In genomic region chr12:86730233-86730632, GRCh38 we compare ENCODE assay signal across 26 cellular contexts.
"Had no signal": no experiment of that assay in that cellular context is flagged by ENCODE, and none has a peak within 500 bp of the region (broad histone marks: within the 10 kb centered on the region; RNA-seq: fewer than 3 reads in every experiment).

No MANE protein-coding gene starts in this region.

- H3K27me3 Mint-ChIP-seq: activated naive CD4-positive, alpha-beta T cell treated with anti-CD3 and anti-CD28 coated beads, Interleukin-2, amount 10 ng/mL, durations not matched to agents 7 days and 5 days; activated naive CD8-positive, alpha-beta T cell treated with anti-CD3 and anti-CD28 coated beads, Interleukin-2, amount 10 ng/mL, durations not matched to agents 7 days and 5 days; brain; dendritic cell treated with granulocyte-macrophage colony-stimulating factor and Interleukin-4, amounts not matched to agents 40 ng/mL and 50 ng/mL, for 4 days; memory B cell; T-helper 17 cell had no signal

- H3K4me1 ChIP-seq: ascending aorta, gastrocnemius medialis, testis, transverse colon had no signal

- ATAC-seq: activated CD4-positive, CD25-positive, alpha-beta regulatory T cell treated with anti-CD3 and anti-CD28 coated beads, Interleukin-2, amount 50 U/mL, for 24 hours; gastrocnemius medialis; natural killer cell; right cardiac atrium; stimulated activated naive CD8-positive, alpha-beta T cell treated with anti-CD3 and anti-CD28 coated beads, Interleukin-15, Interleukin-2, amounts not matched to agents 100 U/mL and 50 U/mL, for 24 hours; T-helper 17 cell had no signal

- H3K27ac Mint-ChIP-seq: activated naive CD4-positive, alpha-beta T cell treated with anti-CD3 and anti-CD28 coated beads, Interleukin-2, amount 10 ng/mL, durations not matched to agents 7 days and 5 days; activated naive CD8-positive, alpha-beta T cell treated with anti-CD3 and anti-CD28 coated beads, Interleukin-2, amount 10 ng/mL, durations not matched to agents 7 days and 5 days; activated T-helper 1 cell treated with anti-CD3 and anti-CD28 coated beads, Interleukin-12 subunit alpha, Interleukin-12 subunit beta, Interleukin-2, Interleukin-4 antibody, amounts not matched to agents 30 ng/mL and 10 ng/mL and 1 ng/mL, durations not matched to agents 14 hours and 24 hours and 36 hours; dendritic cell treated with granulocyte-macrophage colony-stimulating factor and Interleukin-4, amounts not matched to agents 40 ng/mL and 50 ng/mL, for 4 days; endodermal cell; memory B cell; natural killer cell; T-helper 17 cell had no signal

- H3K4me1 Mint-ChIP-seq: activated naive CD4-positive, alpha-beta T cell treated with anti-CD3 and anti-CD28 coated beads, Interleukin-2, amount 10 ng/mL, durations not matched to agents 7 days and 5 days; activated naive CD8-positive, alpha-beta T cell treated with anti-CD3 and anti-CD28 coated beads, Interleukin-2, amount 10 ng/mL, durations not matched to agents 7 days and 5 days; endodermal cell; memory B cell; natural killer cell; T-helper 17 cell had no signal

- H3K9me3 ChIP-seq: ascending aorta, gastrocnemius medialis, testis, transverse colon had no signal

- H3K27ac ChIP-seq: ascending aorta, gastrocnemius medialis, testis, transverse colon, WERI-Rb-1 had no signal

- H3K9me3 Mint-ChIP-seq: activated naive CD8-positive, alpha-beta T cell treated with anti-CD3 and anti-CD28 coated beads, Interleukin-2, amount 10 ng/mL, durations not matched to agents 7 days and 5 days; activated T-helper 1 cell treated with anti-CD3 and anti-CD28 coated beads, Interleukin-12 subunit alpha, Interleukin-12 subunit beta, Interleukin-2, Interleukin-4 antibody, amounts not matched to agents 30 ng/mL and 10 ng/mL and 1 ng/mL, durations not matched to agents 14 hours and 24 hours and 36 hours; brain; dendritic cell treated with granulocyte-macrophage colony-stimulating factor and Interleukin-4, amounts not matched to agents 40 ng/mL and 50 ng/mL, for 4 days; endodermal cell had no signal

- DNase-seq: activated CD4-positive, alpha-beta T cell treated with anti-CD3 and anti-CD28 coated beads for 48 hours; activated CD4-positive, alpha-beta T cell treated with anti-CD3 and anti-CD28 coated beads, Interleukin-2, amount 50 U/mL, for 48 hours; activated CD8-positive, alpha-beta memory T cell treated with anti-CD3 and anti-CD28 coated beads for 24 hours; activated effector memory CD4-positive, alpha-beta T cell treated with anti-CD3 and anti-CD28 coated beads, Interleukin-2, amount 50 U/mL, for 16 hours; activated naive CD4-positive, alpha-beta T cell treated with anti-CD3 and anti-CD28 coated beads, Interleukin-2, amount 10 ng/mL, durations not matched to agents 7 days and 5 days; activated naive CD8-positive, alpha-beta T cell treated with anti-CD3 and anti-CD28 coated beads, Interleukin-2, amount 10 ng/mL, durations not matched to agents 7 days and 5 days; caudate nucleus; endodermal cell; gastrocnemius medialis; glutamatergic neuron; natural killer cell; posterior cingulate gyrus; right cardiac atrium; stimulated activated CD4-positive, alpha-beta T cell treated with anti-CD3 and anti-CD28 coated beads, Interleukin-2, amount 100 ng/mL, for 48 hours; stimulated activated naive CD8-positive, alpha-beta T cell treated with anti-CD3 and anti-CD28 coated beads, Interleukin-15, Interleukin-2, amounts not matched to agents 100 U/mL and 50 U/mL, for 24 hours; T-helper 17 cell; T1000; testis; transverse colon; WERI-Rb-1 had no signal

- H3K36me3 ChIP-seq: ascending aorta, gastrocnemius medialis, transverse colon, WERI-Rb-1 had no signal

- H3K36me3 Mint-ChIP-seq: activated naive CD4-positive, alpha-beta T cell treated with anti-CD3 and anti-CD28 coated beads, Interleukin-2, amount 10 ng/mL, durations not matched to agents 7 days and 5 days; activated naive CD8-positive, alpha-beta T cell treated with anti-CD3 and anti-CD28 coated beads, Interleukin-2, amount 10 ng/mL, durations not matched to agents 7 days and 5 days; brain; memory B cell; natural killer cell had no signal

- H3K27me3 ChIP-seq: ascending aorta, gastrocnemius medialis, testis, transverse colon had no signal

- H3K4me3 Mint-ChIP-seq: activated naive CD4-positive, alpha-beta T cell treated with anti-CD3 and anti-CD28 coated beads, Interleukin-2, amount 10 ng/mL, durations not matched to agents 7 days and 5 days; activated naive CD8-positive, alpha-beta T cell treated with anti-CD3 and anti-CD28 coated beads, Interleukin-2, amount 10 ng/mL, durations not matched to agents 7 days and 5 days; activated T-helper 1 cell treated with anti-CD3 and anti-CD28 coated beads, Interleukin-12 subunit alpha, Interleukin-12 subunit beta, Interleukin-2, Interleukin-4 antibody, amounts not matched to agents 30 ng/mL and 10 ng/mL and 1 ng/mL, durations not matched to agents 14 hours and 24 hours and 36 hours; brain; dendritic cell treated with granulocyte-macrophage colony-stimulating factor and Interleukin-4, amounts not matched to agents 40 ng/mL and 50 ng/mL, for 4 days; endodermal cell; memory B cell; natural killer cell; T-helper 17 cell had no signal

- H3K4me3 ChIP-seq: ascending aorta, gastrocnemius medialis, testis, transverse colon had no signal
